In the genomic region with DNA sequence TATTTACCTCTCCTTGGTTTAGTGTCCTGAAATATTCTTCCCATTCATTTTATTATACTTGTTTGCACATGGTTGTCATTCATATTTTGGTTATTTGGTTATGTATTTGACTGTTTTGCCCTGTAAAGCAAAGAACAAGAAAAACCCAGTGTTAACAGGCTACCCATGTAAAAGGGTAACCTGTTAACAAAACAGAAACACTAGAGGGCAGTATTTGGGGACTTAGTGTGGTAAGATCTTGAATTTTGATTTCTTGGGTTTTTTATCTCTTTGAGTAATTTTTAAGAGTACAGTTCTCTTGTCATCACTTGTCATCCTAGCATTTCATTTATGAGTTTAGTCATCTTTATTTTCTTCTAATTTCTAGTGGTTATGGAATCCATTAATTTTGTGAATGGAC, we compare ENCODE assay signal across 9 cellular contexts. TPM values are rescaled to one million over a fixed set of nuclear protein-coding genes. Genes with fewer than 3 reads are reported as not detected.
DNase-seq lines count a peak whose midpoint lies in the region; ATAC-seq, FAIRE-seq and TF ChIP-seq lines count a peak whose summit lies in the region.
"Had no signal": no experiment of that assay in that cellular context is flagged by ENCODE, and none has a peak within 500 bp of the region (broad histone marks: within the 10 kb centered on the region; RNA-seq: fewer than 3 reads in every experiment).

No MANE protein-coding gene starts in this region.

- no peak for ATAC-seq in left ventricle myocardium superior

- TF ChIP-seq CTCF in right atrium auricular region (IDR thresholded peaks at IDR 0.05) (peak; percentile 26 to 52), PC-9 (conservative IDR thresholded peaks at IDR 0.05) (peak; percentile 60; the same call in 1 of the 2 replicates), fibroblast of villous mesenchyme (IDR thresholded peaks at IDR 0.05; ENCODE audit: insufficient read depth, low read depth, low read length) (peak; percentile 57)

- no peak overlapping the region for H3K4me2 ChIP-seq in PC-9

- CTCF ChIA-PET in PC-9 (lab: Charles Lee) = no interaction called here

- no peaks in the 10 kb centered on the region for H3K4me1 ChIP-seq in right atrium auricular region
- H3K4me1 ChIP-seq in PC-9 (replicated peaks; ENCODE audit: insufficient read depth) = no peaks in the 10 kb centered on the region
- H3K4me1 ChIP-seq: pancreas had no signal

- no peak overlapping the region for H3K27ac Mint-ChIP-seq in activated naive CD8-positive, alpha-beta T cell treated with anti-CD3 and anti-CD28 coated beads for 36 hours

- no peaks in the 10 kb centered on the region for H3K27me3 ChIP-seq in right atrium auricular region
- H3K27me3 ChIP-seq in PC-9 (ENCODE audit: insufficient read depth, low read depth) = no peaks in the 10 kb centered on the region
- H3K27me3 ChIP-seq: pancreas had no signal

- no peaks in the 10 kb centered on the region for H3K9me2 ChIP-seq in PC-9 (ENCODE audit: insufficient read depth)

- H3K27ac ChIP-seq in right atrium auricular region (no peak overlapping the region), PC-9 (no peak overlapping the region)
- H3K27ac ChIP-seq: pancreas had no signal

- H3K9me3 Mint-ChIP-seq in activated naive CD8-positive, alpha-beta T cell treated with anti-CD3 and anti-CD28 coated beads for 36 hours = no peaks in the 10 kb centered on the region

- H2AFZ ChIP-seq in PC-9 = no peak overlapping the region

- peaks cover 39% of the 10 kb centered on the region for H3K36me3 ChIP-seq in right atrium auricular region
- H3K36me3 ChIP-seq in PC-9 (ENCODE audit: low read depth) = no peaks in the 10 kb centered on the region

- H3K9me3 ChIP-seq in right atrium auricular region = no peaks in the 10 kb centered on the region
- H3K9me3 ChIP-seq in PC-9 (ENCODE audit: insufficient read depth, low read depth) = no peaks in the 10 kb centered on the region
- H3K9me3 ChIP-seq: pancreas had no signal

- BruUV-seq in PC-9 (replicated peaks; lab: Mats Ljungman, UMichigan) = no TSS peak

- no peak for FAIRE-seq in urothelium cell line (lab: Jason Lieb, UNC)
- FAIRE-seq: pancreas had no signal

- no peak overlapping the region for H3K4me3 Mint-ChIP-seq in activated naive CD8-positive, alpha-beta T cell treated with anti-CD3 and anti-CD28 coated beads for 36 hours

- peaks cover 4% of the 10 kb centered on the region for H3K36me3 Mint-ChIP-seq in activated naive CD8-positive, alpha-beta T cell treated with anti-CD3 and anti-CD28 coated beads for 36 hours

- H3K79me2 ChIP-seq in PC-9 (ENCODE audit: low read depth) = no peaks in the 10 kb centered on the region

- DNase-seq in right atrium auricular region (ENCODE audit: low spot score) (no peak), left ventricle myocardium superior (no peak), PC-9 (no peak), fibroblast of villous mesenchyme (ENCODE audit: low read depth) (peak; percentile 39), urothelium cell line (ENCODE audit: low spot score) (peak; percentile 29), NCI-H187 treated with DMSO at 0.1 percent for 48 hours (lab: John Stamatoyannopoulos, UW) (no peak), posterior cingulate gyrus (no peak)
- no peak for DNase-seq in activated naive CD8-positive, alpha-beta T cell treated with anti-CD3 and anti-CD28 coated beads for 36 hours
- DNase-seq: pancreas had no signal

- no peaks in the 10 kb centered on the region for H3K4me1 Mint-ChIP-seq in activated naive CD8-positive, alpha-beta T cell treated with anti-CD3 and anti-CD28 coated beads for 36 hours

- H4K20me1 ChIP-seq in PC-9 (ENCODE audit: insufficient read depth) = no peaks in the 10 kb centered on the region

- POLR2A ChIA-PET in PC-9 (lab: Charles Lee; ENCODE audit: unreplicated experiment) = no interaction called here

- no peaks in the 10 kb centered on the region for H3K27me3 Mint-ChIP-seq in activated naive CD8-positive, alpha-beta T cell treated with anti-CD3 and anti-CD28 coated beads for 36 hours

- H3F3A ChIP-seq in PC-9 (ENCODE audit: insufficient read depth, low read depth) = no peaks in the 10 kb centered on the region

- H3K4me3 ChIP-seq in right atrium auricular region (no peak overlapping the region), PC-9 (no peak overlapping the region), fibroblast of villous mesenchyme (ENCODE audit: low read depth, low read length) (no peak overlapping the region)
- H3K4me3 ChIP-seq: pancreas had no signal

- intact Hi-C loops in left ventricle myocardium superior (cut with micrococcal nuclease) = no loop called here
- intact Hi-C loops in PC-9 (cut with micrococcal nuclease; ENCODE audit: unreplicated experiment) = no loop called here
- intact Hi-C loops in posterior cingulate gyrus (cut with DNase I) = no loop called here

RNA-seq across cellular contexts. Expression of a gene that starts 51.3 kb away (rescaled TPM):
- total RNA-seq in right atrium auricular region (10 to 100 TPM; 13.0 to 25.5 TPM), left ventricle myocardium superior (20.1 TPM), PC-9 (2021) (30.3 and 31.5 TPM in 2 replicates), fibroblast of villous mesenchyme (8.2 and 9.3 TPM in 2 replicates)
- total RNA-seq in activated naive CD8-positive, alpha-beta T cell treated with anti-CD3 and anti-CD28 coated beads for 36 hours = 10 to 100 TPM; 27.4 to 28.6 TPM

RNA-seq across cellular contexts. Expression of a gene that starts 51.3 kb away (rescaled TPM):
- total RNA-seq in right atrium auricular region (10 to 100 TPM; 32.0 to 40.3 TPM), left ventricle myocardium superior (21.9 TPM), PC-9 (2021) (20.3 and 21.5 TPM in 2 replicates), fibroblast of villous mesenchyme (30.9 and 34.1 TPM in 2 replicates)
- 10 to 100 TPM; 20.4 to 22.9 TPM for total RNA-seq in activated naive CD8-positive, alpha-beta T cell treated with anti-CD3 and anti-CD28 coated beads for 36 hours

Comparison
In these comparisons a context has a peak if more than half of its experiments do, and no peak if none do; other contexts are left out.
1. DNase-seq: peak in fibroblast of villous mesenchyme (single experiment) and urothelium cell line (single experiment); none in right atrium auricular region (single experiment), left ventricle myocardium superior (single experiment), PC-9 (0 of 2), NCI-H187 treated with DMSO at 0.1 percent for 48 hours (single experiment), activated naive CD8-positive, alpha-beta T cell treated with anti-CD3 and anti-CD28 coated beads for 36 hours (single experiment) and posterior cingulate gyrus (0 of 10).
2. Peak in every context shown above with its lines, with median percentiles within 50 percentile points of each other: CTCF ChIP-seq.